ENCODE assay signal across 25 cellular contexts in the genomic region with DNA sequence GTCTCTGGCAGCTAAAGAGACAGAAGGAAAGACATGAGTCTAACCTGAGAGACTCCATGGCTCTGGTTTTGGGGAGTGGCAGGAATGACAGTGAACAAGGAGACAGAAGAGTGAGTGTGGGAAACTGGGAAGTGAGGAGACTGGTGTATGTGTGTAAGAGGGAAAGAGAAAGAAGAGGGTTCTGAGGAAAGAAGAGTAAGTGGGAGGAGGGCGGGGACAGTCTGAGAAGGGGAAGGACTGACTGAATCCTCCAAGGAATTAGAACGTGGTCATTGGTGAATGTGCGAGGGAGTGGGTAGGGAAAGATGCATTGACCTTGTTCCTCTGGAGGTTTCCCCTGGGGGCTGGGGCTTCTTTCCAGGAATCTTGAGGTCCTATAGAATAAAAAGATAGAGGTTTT. TPM values are rescaled to one million over a fixed set of nuclear protein-coding genes. Genes with fewer than 3 reads are reported as not detected.
"Had no signal": no experiment of that assay in that cellular context is flagged by ENCODE, and none has a peak within 500 bp of the region (broad histone marks: within the 10 kb centered on the region; RNA-seq: fewer than 3 reads in every experiment).

No MANE protein-coding gene starts in this region.

- H3K27ac ChIP-seq: adrenal gland, SJSA1 had no signal

- H3K27me3 ChIP-seq: adrenal gland, MG63, SJSA1 had no signal

- H3K4me1 ChIP-seq: adrenal gland, SJSA1 had no signal

- DNase-seq: activated B cell treated with CpG ODN at 0.5 μM for 24 hours; activated CD4-positive, alpha-beta T cell treated with anti-CD3 and anti-CD28 coated beads for 1 hour; activated CD4-positive, alpha-beta T cell treated with anti-CD3 and anti-CD28 coated beads, Interleukin-2, amount 50 U/mL, for 1 hour; activated CD8-positive, alpha-beta memory T cell treated with anti-CD3 and anti-CD28 coated beads for 24 hours; activated effector memory CD4-positive, alpha-beta T cell treated with Interleukin-2 at 50 U/mL for 16 hours; activated naive CD4-positive, alpha-beta T cell; activated T-cell treated with anti-CD3 and anti-CD28 coated beads, Interleukin-2, amount 50 U/mL, for 72 hours; adrenal gland; anterior cingulate cortex; cerebellar nuclear complex; MG63; MV-4-11; NCI-H1105; NCI-H1436 treated with DMSO at 0.1 percent for 48 hours; NCI-H187; NCI-H2081; NCI-H510A treated with DMSO at 0.1 percent for 48 hours; SHP77; SW 1271; T1000 had no signal

- H3K27ac Mint-ChIP-seq: activated B cell treated with CpG ODN at 0.5 μM for 24 hours; activated naive CD8-positive, alpha-beta T cell; activated T-cell treated with anti-CD3 and anti-CD28 coated beads, Interleukin-2, amount 50 U/mL, for 72 hours; T-helper 1 cell treated with Interleukin-12 subunit alpha and Interleukin-12 subunit beta and Interleukin-4 antibody, amounts not matched to agents 30 μg/mL and 1 μg/mL, for 36 hours had no signal

- H3K4me3 ChIP-seq: adrenal gland, MG63, SJSA1 had no signal

- H3K27me3 Mint-ChIP-seq: activated B cell treated with CpG ODN at 0.5 μM for 24 hours; activated naive CD8-positive, alpha-beta T cell had no signal

- H3K4me1 Mint-ChIP-seq: activated B cell treated with CpG ODN at 0.5 μM for 24 hours had no signal

- ATAC-seq: activated T-cell treated with anti-CD3 and anti-CD28 coated beads, Interleukin-2, amount 50 U/mL, for 72 hours; SK-N-SH treated with all-trans-retinoic acid at 6 μM for 48 hours had no signal

- H3K9me3 ChIP-seq: adrenal gland, MG63, SJSA1 had no signal

- H3K36me3 ChIP-seq: MG63 had no signal

- H3K9me3 Mint-ChIP-seq: activated B cell treated with CpG ODN at 0.5 μM for 24 hours; activated T-cell treated with anti-CD3 and anti-CD28 coated beads, Interleukin-2, amount 50 U/mL, for 72 hours; T-helper 1 cell treated with Interleukin-12 subunit alpha and Interleukin-12 subunit beta and Interleukin-4 antibody, amounts not matched to agents 30 μg/mL and 1 μg/mL, for 36 hours had no signal

- H3K4me3 Mint-ChIP-seq: activated B cell treated with CpG ODN at 0.5 μM for 24 hours; activated naive CD8-positive, alpha-beta T cell; activated T-cell treated with anti-CD3 and anti-CD28 coated beads, Interleukin-2, amount 50 U/mL, for 72 hours; T-helper 1 cell treated with Interleukin-12 subunit alpha and Interleukin-12 subunit beta and Interleukin-4 antibody, amounts not matched to agents 30 μg/mL and 1 μg/mL, for 36 hours had no signal

RNA-seq across cellular contexts. Expression of a gene that starts 26.6 kb away (rescaled TPM):
- total RNA-seq: activated B cell treated with CpG ODN at 0.5 μM for 24 hours, cardiac septum, SJSA1 had no signal
